Comparison of ENCODE assay signal across 15 cellular contexts in the genomic region with DNA sequence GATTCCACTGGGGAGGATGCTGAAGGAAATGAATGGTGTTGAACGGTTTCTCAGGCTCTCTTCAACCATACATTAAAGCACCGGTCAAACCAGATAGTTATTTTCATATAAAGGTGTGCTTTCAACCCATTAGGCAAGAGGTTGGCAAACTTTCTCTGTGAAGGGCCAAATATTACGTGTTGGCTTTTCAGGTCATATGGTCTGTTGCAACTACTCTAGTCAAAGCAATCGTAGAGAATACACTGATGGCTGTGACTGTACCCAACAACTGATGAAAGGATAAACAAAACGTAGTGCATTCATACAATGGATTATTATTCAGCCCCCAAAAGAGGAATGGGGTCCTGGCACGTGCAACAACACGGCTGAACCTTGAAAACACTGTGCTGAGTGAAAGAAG. TPM values are rescaled to one million over a fixed set of nuclear protein-coding genes. Genes with fewer than 3 reads are reported as not detected.
DNase-seq lines count a peak whose midpoint lies in the region; ATAC-seq and TF ChIP-seq lines count a peak whose summit lies in the region.
"Had no signal": no experiment of that assay in that cellular context is flagged by ENCODE, and none has a peak within 500 bp of the region (broad histone marks: within the 10 kb centered on the region; RNA-seq: fewer than 3 reads in every experiment).

No MANE protein-coding gene starts in this region.

- H3K36me3 ChIP-seq in Karpas-422 (ENCODE audit: insufficient read depth, low read length), result peaks cover 4% of the 10 kb centered on the region; the same call in 1 of the 2 replicates

- H3K36me3 Mint-ChIP-seq in effector memory CD8-positive, alpha-beta T cell (ENCODE audit: insufficient read depth), result peaks cover 4% of the 10 kb centered on the region
- H3K36me3 Mint-ChIP-seq in glutamatergic neuron (ENCODE audit: unreplicated experiment) (peaks cover 22% of the 10 kb centered on the region), nephron (ENCODE audit: low read depth) (peaks cover 66% of the 10 kb centered on the region), natural killer cell (no peaks in the 10 kb centered on the region)

- H3K27ac ChIP-seq in Karpas-422 (ENCODE audit: low read length), result no peak overlapping the region
- H3K27ac ChIP-seq: A549; BLaER1 treated with 17β-estradiol and CSF1 and Interleukin-3, amounts not matched to agents 10 nM and 100 nM; GM23248 had no signal

- no peaks in the 10 kb centered on the region for H3K9me3 ChIP-seq in Karpas-422 (ENCODE audit: low read length)
- H3K9me3 ChIP-seq: BE2C; BLaER1 treated with 17β-estradiol and CSF1 and Interleukin-3, amounts not matched to agents 10 nM and 100 nM had no signal

- no peak for TF ChIP-seq CTCF in glutamatergic neuron (IDR thresholded peaks at IDR 0.05; ENCODE audit: partially characterized antibody, unreplicated experiment)
- TF ChIP-seq CTCF in nephron (IDR thresholded peaks at IDR 0.05; ENCODE audit: unreplicated experiment in 3 of 3), result no peak
- no peak for TF ChIP-seq CTCF in natural killer cell (IDR thresholded peaks at IDR 0.05)

- H3K4me1 Mint-ChIP-seq in effector memory CD8-positive, alpha-beta T cell (ENCODE audit: low read depth in 2 of 2), result peaks cover 11 to 14% of the 10 kb centered on the region in 2 donors
- peaks cover 21% of the 10 kb centered on the region for H3K4me1 Mint-ChIP-seq in glutamatergic neuron (ENCODE audit: low read depth, unreplicated experiment)
- peaks cover 22% of the 10 kb centered on the region for H3K4me1 Mint-ChIP-seq in nephron
- H3K4me1 Mint-ChIP-seq in natural killer cell, result peaks cover 3 to 25% of the 10 kb centered on the region in 2 donors

- peaks cover 9% of the 10 kb centered on the region for H3K79me2 ChIP-seq in Karpas-422 (ENCODE audit: low read length)

- no peak for DNase-seq in effector memory CD8-positive, alpha-beta T cell
- DNase-seq in glutamatergic neuron, result no peak
- no peak for DNase-seq in Karpas-422
- no peak for DNase-seq in natural killer cell
- DNase-seq: DMS153 had no signal

- H2AFZ ChIP-seq in Karpas-422 (ENCODE audit: low read length), result no peak overlapping the region
- H2AFZ ChIP-seq: GM23248 had no signal

- H3K27ac Mint-ChIP-seq in effector memory CD8-positive, alpha-beta T cell, result peak overlapping the region; percentile 1 to 22
- peak overlapping the region; percentile 83 for H3K27ac Mint-ChIP-seq in glutamatergic neuron (ENCODE audit: unreplicated experiment)
- peak overlapping the region; percentile 71 to 95 (median 94) for H3K27ac Mint-ChIP-seq in nephron
- H3K27ac Mint-ChIP-seq in natural killer cell, result no peak overlapping the region
- H3K27ac Mint-ChIP-seq: CD4-positive, alpha-beta T cell had no signal

- H3K27me3 Mint-ChIP-seq in effector memory CD8-positive, alpha-beta T cell, result no peaks in the 10 kb centered on the region
- peaks cover 4% of the 10 kb centered on the region for H3K27me3 Mint-ChIP-seq in glutamatergic neuron (ENCODE audit: unreplicated experiment)
- peaks cover 3% of the 10 kb centered on the region for H3K27me3 Mint-ChIP-seq in nephron (ENCODE audit: low read depth)
- H3K27me3 Mint-ChIP-seq in natural killer cell (ENCODE audit: low read depth in 2 of 2), result no peaks in the 10 kb centered on the region
- H3K27me3 Mint-ChIP-seq: CD4-positive, alpha-beta T cell had no signal

- no peak for ATAC-seq in effector memory CD8-positive, alpha-beta T cell (replicated peaks)
- ATAC-seq in HG02938 (IDR thresholded peaks at IDR 0.05; ENCODE audit: unreplicated experiment) (no peak), natural killer cell (no peak)

- no peak overlapping the region for H3K4me3 ChIP-seq in Karpas-422 (ENCODE audit: low read length)
- H3K4me3 ChIP-seq: A549; BLaER1 treated with 17β-estradiol and CSF1 and Interleukin-3, amounts not matched to agents 10 nM and 100 nM; GM23248 had no signal

- H4K20me1 ChIP-seq in Karpas-422 (ENCODE audit: insufficient read depth, low read depth, low read length), result no peaks in the 10 kb centered on the region
- H4K20me1 ChIP-seq: BLaER1 treated with 17β-estradiol and CSF1 and Interleukin-3, amounts not matched to agents 10 nM and 100 nM had no signal

- H3K4me1 ChIP-seq in Karpas-422 (ENCODE audit: low read length), result peaks cover 16% of the 10 kb centered on the region

- H3K27me3 ChIP-seq in Karpas-422 (ENCODE audit: low read length), result no peaks in the 10 kb centered on the region
- H3K27me3 ChIP-seq: BE2C; BLaER1 treated with 17β-estradiol and CSF1 and Interleukin-3, amounts not matched to agents 10 nM and 100 nM had no signal

- H3K9me2 ChIP-seq in Karpas-422 (replicated peaks; ENCODE audit: insufficient read depth, low read length), result no peaks in the 10 kb centered on the region

- H3K9ac ChIP-seq in Karpas-422 (ENCODE audit: low read length), result no peak overlapping the region
- H3K9ac ChIP-seq: BLaER1 treated with 17β-estradiol and CSF1 and Interleukin-3, amounts not matched to agents 10 nM and 100 nM; GM23248 had no signal

- intact Hi-C loops in natural killer cell (cut with micrococcal nuclease), result no loop called here

- no peaks in the 10 kb centered on the region for H3K9me3 Mint-ChIP-seq in effector memory CD8-positive, alpha-beta T cell
- H3K9me3 Mint-ChIP-seq in glutamatergic neuron (ENCODE audit: unreplicated experiment) (peaks cover 22% of the 10 kb centered on the region), nephron (no peaks in the 10 kb centered on the region), natural killer cell (no peaks in the 10 kb centered on the region)
- H3K9me3 Mint-ChIP-seq: CD14-positive monocyte; CD4-positive, alpha-beta T cell had no signal

- no peak overlapping the region for H3K4me2 ChIP-seq in Karpas-422 (ENCODE audit: low read depth, low read length, poor library complexity, severe bottlenecking)
- H3K4me2 ChIP-seq: A549; BLaER1 treated with 17β-estradiol and CSF1 and Interleukin-3, amounts not matched to agents 10 nM and 100 nM had no signal

- no peak overlapping the region for H3K4me3 Mint-ChIP-seq in effector memory CD8-positive, alpha-beta T cell
- H3K4me3 Mint-ChIP-seq in glutamatergic neuron (ENCODE audit: unreplicated experiment) (peak overlapping the region; percentile 30), nephron (peak overlapping the region in 1 of 3 experiments; percentile 38), natural killer cell (no peak overlapping the region)
- H3K4me3 Mint-ChIP-seq: CD14-positive monocyte; CD4-positive, alpha-beta T cell had no signal

RNA-seq across cellular contexts. Expression of gene ZSCAN5A, which starts 5.8 kb away (rescaled TPM):
- 13.1 TPM for total RNA-seq in glutamatergic neuron (ENCODE audit: unreplicated experiment)
- total RNA-seq in Karpas-422 (2014; rRNA removed; shearing (Covaris generic); ENCODE audit: low replicate concordance), result 14.4 and 16.2 TPM in 2 replicates
- total RNA-seq in natural killer cell, result 10 to 100 TPM in 1 of 3 donors, 1 to 10 TPM in 2; 6.7 to 10.2 (median 7.9) TPM

RNA-seq across cellular contexts. Expression of gene EDDM13, which starts 36.2 kb away (rescaled TPM):
- total RNA-seq in glutamatergic neuron (ENCODE audit: unreplicated experiment) (not detected), natural killer cell (1 to 10 TPM; 1.5 to 3.1 (median 2.6) TPM)
- not detected in 2 replicates for total RNA-seq in Karpas-422 (2014; rRNA removed; shearing (Covaris generic); ENCODE audit: low replicate concordance)
- total RNA-seq: CD4-positive, alpha-beta T cell; GM23248; H1; H7 had no signal

Comparison
In these comparisons a context has a peak if more than half of its experiments do, and no peak if none do; other contexts are left out.
1. H3K27ac Mint-ChIP-seq: peak in effector memory CD8-positive, alpha-beta T cell (2 of 2), glutamatergic neuron (single experiment) and nephron (3 of 3); none in natural killer cell (0 of 2).